In genomic region chr18:80253871-80254492, GRCh38 we compare ENCODE assay signal across 11 cellular contexts. TPM values are rescaled to one million over a fixed set of nuclear protein-coding genes. Genes with fewer than 3 reads are reported as not detected.
DNase-seq lines count a peak whose midpoint lies in the region; ATAC-seq, FAIRE-seq and TF ChIP-seq lines count a peak whose summit lies in the region.
"Had no signal": no experiment of that assay in that cellular context is flagged by ENCODE, and none has a peak within 500 bp of the region (broad histone marks: within the 10 kb centered on the region; RNA-seq: fewer than 3 reads in every experiment).

No MANE protein-coding gene starts in this region.

- no peaks in the 10 kb centered on the region for H3K4me1 ChIP-seq in HCT116 (ENCODE audit: control insufficient read depth in 1 of 2, insufficient read depth in 2 of 2, low read length in 2 of 2)

- BruUV-seq in HCT116 (replicated peaks; lab: Mats Ljungman, UMichigan) = no TSS peak

- no peaks in the 10 kb centered on the region for H3K9me3 ChIP-seq in HCT116 (ENCODE audit: control insufficient read depth in 1 of 2, insufficient read depth in 1 of 2, low read depth in 1 of 2, low read length in 2 of 2)
- H3K9me3 ChIP-seq: neutrophil had no signal

- no peaks in the 10 kb centered on the region for H4K20me1 ChIP-seq in HCT116 (ENCODE audit: insufficient read depth)

- H2AFZ ChIP-seq in HCT116 (ENCODE audit: low read depth, low read length, poor library complexity, severe bottlenecking) = no peak overlapping the region

- intact Hi-C loops in HCT116 (cut with micrococcal nuclease) (no loop called here), lower leg skin (cut with DNase I; ENCODE audit: low total_unique reads) (no loop called here)

- no peaks in the 10 kb centered on the region for H3K27me3 ChIP-seq in HCT116 (ENCODE audit: insufficient read depth, low read length)

- no peaks in the 10 kb centered on the region for H3K79me2 ChIP-seq in HCT116 (ENCODE audit: insufficient read depth, low read length)

- ATAC-seq in HCT116 = peak; percentile 92

- H3K9ac ChIP-seq in HCT116 (ENCODE audit: low read length) = no peak overlapping the region

- H3K4me3 ChIP-seq in HCT116 (replicated peaks in 1 of 2; ENCODE audit: low read depth in 1 of 2, low read length in 2 of 2) (no peak overlapping the region), lower leg skin (ENCODE audit: low read depth, poor library complexity, severe bottlenecking) (no peak overlapping the region)

- H3K9me2 ChIP-seq in HCT116 (ENCODE audit: insufficient read depth) = no peaks in the 10 kb centered on the region

- no peak for TF ChIP-seq RAD21 in HCT116 (IDR thresholded peaks at IDR 0.05; ENCODE audit: low read depth)

- POLR2A ChIA-PET in HCT116 (lab: Charles Lee) = no interaction called here

- no peaks in the 10 kb centered on the region for H3K36me3 ChIP-seq in HCT116 (ENCODE audit: control insufficient read depth in 1 of 2, insufficient read depth in 2 of 2, low read length in 2 of 2)
- H3K36me3 ChIP-seq: neutrophil had no signal

- TF ChIP-seq POLR2A in HCT116 (IDR thresholded peaks at IDR 0.05; ENCODE audit: borderline replicate concordance, extremely low read depth, insufficient read depth, insufficient read length) = no peak
- TF ChIP-seq POLR2A in lower leg skin (IDR thresholded peaks at IDR 0.05) = no peak

- FAIRE-seq in GM19239 (lab: Jason Lieb, UNC) = no peak

- H3K4me2 ChIP-seq in HCT116 (ENCODE audit: low read length) = no peak overlapping the region

- H3K27ac ChIP-seq in HCT116 (ENCODE audit: low read depth, low read length) = no peak overlapping the region
- H3K27ac ChIP-seq: neutrophil had no signal

- no peak for TF ChIP-seq CTCF in HCT116 (IDR thresholded peaks at IDR 0.05 in 2 of 3, conservative IDR thresholded peaks at IDR 0.05 in 1 of 3; ENCODE audit: borderline replicate concordance in 1 of 3, insufficient read depth in 1 of 3, low read depth in 2 of 3, low read length in 2 of 3)
- no peak for TF ChIP-seq CTCF in lower leg skin (IDR thresholded peaks at IDR 0.05)

- CTCF ChIA-PET in HCT116 (lab: Charles Lee) = no interaction called here

- in situ Hi-C loops in KBM-7 (cut with MboI; ENCODE audit: low pct_unique_long_range_greater_than_20kb, low sequenced_read_pairs) = no loop called here

- peak; percentile 9 for DNase-seq in AG20443 (ENCODE audit: low spot score)
- peak; percentile 23 for DNase-seq in HCT116 (ENCODE audit: low read depth, low spot score)
- peak; percentile 79 for DNase-seq in activated CD8-positive, alpha-beta memory T cell treated with anti-CD3 and anti-CD28 coated beads, Interleukin-2, amount 50 U/mL, for 48 hours
- DNase-seq in lower leg skin (ENCODE audit: low spot score in 2 of 2) = peak; percentile 11 to 85
- no peak for DNase-seq in NCI-H774 (lab: John Stamatoyannopoulos, UW)
- no peak for DNase-seq in KBM-7
- DNase-seq in cerebellar nuclear complex (lab: John Stamatoyannopoulos, UW) = no peak
- no peak for DNase-seq in GM19239 (ENCODE audit: insufficient read length, low spot score)
- DNase-seq: KG1, T-helper 2 cell had no signal

- 67 to 73% methylated on average over 8 of the region's 8 CpGs for WGBS in lower leg skin, 2 donors

- RAD21 ChIA-PET in HCT116 (lab: Charles Lee; ENCODE audit: low non-redundant PET in 1 of 2, low total read pairs in 2 of 2, uncharacterized antibody in 2 of 2, unreplicated experiment in 2 of 2) = no interaction called here

TF ChIP-seq in HCT116, 20 proteins besides CTCF, POLR2A, EP300 and RAD21:
- TF ChIP-seq ZFX (IDR thresholded peaks at IDR 0.05) (no peak), YY1 (IDR thresholded peaks at IDR 0.05; ENCODE audit: extremely low read depth, insufficient replicate concordance, low read depth, low read length) (no peak), POLR2AphosphoS5 (IDR thresholded peaks at IDR 0.05; ENCODE audit: low read depth, low read length) (no peak), REST (IDR thresholded peaks at IDR 0.05; ENCODE audit: low read depth) (no peak), MAX (IDR thresholded peaks at IDR 0.05) (no peak), EZH2 (IDR thresholded peaks at IDR 0.05) (no peak)
TF ChIP-seq in HCT116: peak in this region for 0.

RNA-seq across cellular contexts. Expression of gene PARD6G, which starts 6.7 kb away (rescaled TPM):
- 12.8 TPM for total RNA-seq in HCT116 (2021; ENCODE audit: unreplicated experiment)
- polyA plus RNA-seq in HCT116 (2012) = 7.2 and 7.7 TPM in 2 replicates
- total RNA-seq in lower leg skin = 100 to 1,000 TPM in 2 of 4 donors, 10 to 100 TPM in 2; 89.6 to 122 (median 101) TPM

Comparison
In these comparisons a context has a peak if more than half of its experiments do, and no peak if none do; other contexts are left out.
1. DNase-seq: peak in AG20443 (single experiment), HCT116 (single experiment), activated CD8-positive, alpha-beta memory T cell treated with anti-CD3 and anti-CD28 coated beads, Interleukin-2, amount 50 U/mL, for 48 hours (single experiment) and lower leg skin (2 of 2); none in NCI-H774 (single experiment), KBM-7 (single experiment), cerebellar nuclear complex (0 of 2) and GM19239 (single experiment).